29 cellular contexts compared by ENCODE assay signal in genomic region chr11:128967578-128967977, GRCh38. TPM values are rescaled to one million over a fixed set of nuclear protein-coding genes. Genes with fewer than 3 reads are reported as not detected.
"Had no signal": no experiment of that assay in that cellular context is flagged by ENCODE, and none has a peak within 500 bp of the region (broad histone marks: within the 10 kb centered on the region; RNA-seq: fewer than 3 reads in every experiment).

No MANE protein-coding gene starts in this region.

- H3K4me1 ChIP-seq: stomach, suprapubic skin, testis, thyroid gland, tibial artery, transverse colon, upper lobe of right lung, uterus, vagina had no signal

- ATAC-seq: stimulated activated effector memory CD8-positive, alpha-beta T cell treated with anti-CD3 and anti-CD28 coated beads, Interleukin-12 subunit alpha, Interleukin-12 subunit beta, amount 100 ng/mL, for 72 hours; stimulated activated naive B cell treated with anti-CD40 and anti-IgM and Interleukin-4, amounts not matched to agents 10 μg/mL and 1 μg/mL and 100 μg/mL, for 72 hours; stimulated activated naive CD8-positive, alpha-beta T cell treated with anti-CD3 and anti-CD28 coated beads, Interleukin-15, amount 100 ng/mL, for 72 hours; stimulated activated naive CD8-positive, alpha-beta T cell treated with anti-CD3 and anti-CD28 coated beads, Interleukin-15, Interleukin-2, amounts not matched to agents 100 U/mL and 50 U/mL, for 24 hours; upper lobe of right lung had no signal

- H3K9me3 Mint-ChIP-seq: stimulated activated effector memory CD8-positive, alpha-beta T cell treated with anti-CD3 and anti-CD28 coated beads, Interleukin-12 subunit alpha, Interleukin-12 subunit beta, amount 100 ng/mL, for 72 hours; stimulated activated naive B cell treated with anti-CD40 and anti-IgM and Interleukin-4, amounts not matched to agents 10 μg/mL and 1 μg/mL and 100 μg/mL, for 72 hours; stimulated activated naive CD8-positive, alpha-beta T cell treated with anti-CD3 and anti-CD28 coated beads, Interleukin-15, amount 100 ng/mL, for 72 hours; stimulated activated naive CD8-positive, alpha-beta T cell treated with anti-CD3 and anti-CD28 coated beads, Interleukin-15, Interleukin-2, amounts not matched to agents 100 ng/mL and 50 ng/mL, for 24 hours; type B pancreatic cell had no signal

- DNase-seq: stimulated activated CD4-positive, alpha-beta T cell treated with anti-CD3 and anti-CD28 coated beads, Interleukin-2, amount 100 ng/mL, for 48 hours; stimulated activated CD4-positive, alpha-beta T cell treated with anti-CD3 and anti-CD28 coated beads, Interleukin-4, amount 100 ng/mL, for 1 hour; stimulated activated CD4-positive, alpha-beta T cell treated with anti-CD3 and anti-CD28 coated beads, Interleukin-4, amount 100 ng/mL, for 24 hours; stimulated activated CD4-positive, alpha-beta T cell treated with anti-CD3 and anti-CD28 coated beads, Interleukin-4, amount 100 ng/mL, for 4 hours; stimulated activated CD8-positive, alpha-beta memory T cell treated with anti-CD3 and anti-CD28 coated beads, Interleukin-4, amount 100 ng/mL, for 48 hours; stimulated activated naive B cell treated with anti-CD40 and anti-IgM and Interleukin-4, amounts not matched to agents 10 μg/mL and 1 μg/mL and 100 μg/mL, for 72 hours; stimulated activated naive CD4-positive, alpha-beta T cell; stimulated activated naive CD4-positive, alpha-beta T cell treated with Interleukin-2 at 50 U/mL for 16 hours; stimulated activated naive CD8-positive, alpha-beta T cell treated with anti-CD3 and anti-CD28 coated beads, Interleukin-15, amount 100 ng/mL, for 72 hours; stimulated activated naive CD8-positive, alpha-beta T cell treated with anti-CD3 and anti-CD28 coated beads, Interleukin-15, Interleukin-2, amounts not matched to agents 100 U/mL and 50 U/mL, for 24 hours; stomach; substantia nigra; testis; thyroid gland; tibial artery; transverse colon; trophoblast cell; upper lobe of left lung; upper lobe of right lung; uterus had no signal

- H3K4me3 ChIP-seq: stomach, suprapubic skin, testis, thoracic aorta, thyroid gland, tibial artery, tibial nerve, transverse colon, upper lobe of left lung, upper lobe of right lung, uterus, vagina had no signal

- H3K27me3 ChIP-seq: stomach, suprapubic skin, testis, thyroid gland, tibial artery, tibial nerve, transverse colon, upper lobe of left lung, upper lobe of right lung, uterus, vagina had no signal

- H3K36me3 ChIP-seq: uterus had no signal

- H3K9me3 ChIP-seq: stomach, suprapubic skin, testis, thoracic aorta, thyroid gland, tibial artery, tibial nerve, transverse colon, upper lobe of left lung, upper lobe of right lung, uterus, vagina had no signal

- H3K27ac Mint-ChIP-seq: stimulated activated effector memory CD8-positive, alpha-beta T cell treated with anti-CD3 and anti-CD28 coated beads, Interleukin-12 subunit alpha, Interleukin-12 subunit beta, amount 100 ng/mL, for 72 hours; stimulated activated naive B cell treated with anti-CD40 and anti-IgM and Interleukin-4, amounts not matched to agents 10 μg/mL and 1 μg/mL and 100 μg/mL, for 72 hours; stimulated activated naive CD8-positive, alpha-beta T cell treated with anti-CD3 and anti-CD28 coated beads, Interleukin-15, amount 100 ng/mL, for 72 hours; stimulated activated naive CD8-positive, alpha-beta T cell treated with anti-CD3 and anti-CD28 coated beads, Interleukin-15, Interleukin-2, amounts not matched to agents 100 ng/mL and 50 ng/mL, for 24 hours; type B pancreatic cell had no signal

- H3K4me3 Mint-ChIP-seq: stimulated activated effector memory CD8-positive, alpha-beta T cell treated with anti-CD3 and anti-CD28 coated beads, Interleukin-12 subunit alpha, Interleukin-12 subunit beta, amount 100 ng/mL, for 72 hours; stimulated activated naive B cell treated with anti-CD40 and anti-IgM and Interleukin-4, amounts not matched to agents 10 μg/mL and 1 μg/mL and 100 μg/mL, for 72 hours; stimulated activated naive CD8-positive, alpha-beta T cell treated with anti-CD3 and anti-CD28 coated beads, Interleukin-15, amount 100 ng/mL, for 72 hours; stimulated activated naive CD8-positive, alpha-beta T cell treated with anti-CD3 and anti-CD28 coated beads, Interleukin-15, Interleukin-2, amounts not matched to agents 100 ng/mL and 50 ng/mL, for 24 hours; type B pancreatic cell had no signal

- H3K27me3 Mint-ChIP-seq: stimulated activated naive B cell treated with anti-CD40 and anti-IgM and Interleukin-4, amounts not matched to agents 10 μg/mL and 1 μg/mL and 100 μg/mL, for 72 hours; stimulated activated naive CD8-positive, alpha-beta T cell treated with anti-CD3 and anti-CD28 coated beads, Interleukin-15, amount 100 ng/mL, for 72 hours; stimulated activated naive CD8-positive, alpha-beta T cell treated with anti-CD3 and anti-CD28 coated beads, Interleukin-15, Interleukin-2, amounts not matched to agents 100 ng/mL and 50 ng/mL, for 24 hours; type B pancreatic cell had no signal

- H3K27ac ChIP-seq: stomach, suprapubic skin, testis, thoracic aorta, thyroid gland, tibial artery, tibial nerve, transverse colon, upper lobe of left lung, upper lobe of right lung, uterus, vagina had no signal

RNA-seq across cellular contexts. Expression of gene TP53AIP1, which starts 24.9 kb away (rescaled TPM):
- total RNA-seq: stomach, subcutaneous adipose tissue, thoracic aorta, thyroid gland, tibial nerve, upper lobe of right lung had no signal
- polyA plus RNA-seq: urinary bladder had no signal
